In the genomic region with DNA sequence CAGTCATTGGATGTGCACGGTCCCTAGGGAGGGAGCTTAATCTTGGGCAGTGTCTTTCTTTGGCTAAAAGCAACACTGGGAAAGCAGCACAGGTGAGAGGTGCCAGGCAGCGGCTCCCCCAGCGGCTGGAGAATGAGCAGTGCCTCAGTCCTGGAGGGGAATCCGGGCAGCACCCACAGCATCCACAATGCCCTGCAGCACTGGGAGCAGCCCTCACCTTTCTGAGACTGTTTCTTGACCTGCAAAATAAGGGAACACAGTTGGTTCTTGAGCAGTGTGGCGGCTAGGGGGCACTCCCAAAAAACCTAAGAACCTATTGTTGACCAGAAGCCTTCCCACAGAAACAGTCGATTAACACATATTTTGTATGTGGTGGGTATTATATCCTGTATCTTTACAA, we compare ENCODE assay signal across 22 cellular contexts.
"Had no signal": no experiment of that assay in that cellular context is flagged by ENCODE, and none has a peak within 500 bp of the region (broad histone marks: within the 10 kb centered on the region; RNA-seq: fewer than 3 reads in every experiment).

No MANE protein-coding gene starts in this region.

- H3K36me3 ChIP-seq: breast epithelium had no signal

- H3K4me3 ChIP-seq: breast epithelium had no signal

- H3K27ac ChIP-seq: breast epithelium, KMS-11 had no signal

- H3K4me1 ChIP-seq: breast epithelium had no signal

- DNase-seq: activated CD4-positive, alpha-beta T cell treated with anti-CD3 and anti-CD28 coated beads for 1 hour; activated CD4-positive, alpha-beta T cell treated with anti-CD3 and anti-CD28 coated beads, Interleukin-2, amount 10 ng/mL, durations not matched to agents 24 days and 14 days; activated CD4-positive, alpha-beta T cell treated with anti-CD3 and anti-CD28 coated beads, Interleukin-2, amount 50 U/mL, for 48 hours; activated CD8-positive, alpha-beta memory T cell treated with anti-CD3 and anti-CD28 coated beads, Interleukin-2, amount 10 ng/mL, durations not matched to agents 7 days and 5 days; activated effector memory CD4-positive, alpha-beta T cell treated with Interleukin-2 at 50 U/mL for 16 hours; activated naive CD4-positive, alpha-beta T cell; activated T-cell treated with anti-CD3 and anti-CD28 coated beads, Interleukin-2, amount 50 U/mL, for 24 hours; aorta; caudate nucleus; NCI-H1092; NCI-H1417; NCI-H2029; NCI-H2107; NCI-H2171 treated with DMSO at 0.1 percent for 48 hours; NCI-H226; NCI-H526; NCI-H82; PC-3; SK-N-SH; T-helper 1 cell had no signal

- ATAC-seq: activated CD8-positive, alpha-beta memory T cell treated with anti-CD3 and anti-CD28 coated beads, Interleukin-2, amount 10 ng/mL, durations not matched to agents 7 days and 5 days; PC-3 had no signal

- H3K9me3 ChIP-seq: breast epithelium, SK-N-SH had no signal

- H3K27me3 ChIP-seq: breast epithelium had no signal
